In genomic region chr2:240568678-240569522, GRCh38 we compare ENCODE assay signal across 8 cellular contexts. TPM values are rescaled to one million over a fixed set of nuclear protein-coding genes. Genes with fewer than 3 reads are reported as not detected.
DNase-seq lines count a peak whose midpoint lies in the region; ATAC-seq and TF ChIP-seq lines count a peak whose summit lies in the region.

No MANE protein-coding gene starts in this region.

- TF ChIP-seq CTCF in HFFc6 (IDR thresholded peaks at IDR 0.05) (no peak), esophagus squamous epithelium (IDR thresholded peaks at IDR 0.05) (no peak), tibial artery (IDR thresholded peaks at IDR 0.05) (no peak)

- peaks cover 0 to 25% (median 5%) of the 10 kb centered on the region in 3 donors for H3K36me3 ChIP-seq in esophagus squamous epithelium
- H3K36me3 ChIP-seq in mucosa of stomach (ENCODE audit: control insufficient read depth, insufficient read depth, low read length), result no peaks in the 10 kb centered on the region
- peaks cover 0 to 30% (median 12%) of the 10 kb centered on the region in 3 donors for H3K36me3 ChIP-seq in tibial artery

- H3K9me3 Mint-ChIP-seq in HFFc6, result no peaks in the 10 kb centered on the region
- no peaks in the 10 kb centered on the region for H3K9me3 Mint-ChIP-seq in activated T-cell treated with anti-CD3 and anti-CD28 coated beads, Interleukin-2, amount 50 U/mL, for 4 hours

- peak overlapping the region; percentile 51 to 94 (median 70) for H3K4me3 ChIP-seq in esophagus squamous epithelium
- H3K4me3 ChIP-seq in mucosa of stomach (ENCODE audit: low read length), result peak overlapping the region; percentile 87
- H3K4me3 ChIP-seq in tibial artery, result peak overlapping the region; percentile 69 to 83

- peak overlapping the region; percentile 27 to 98 (median 95) for H3K27ac ChIP-seq in esophagus squamous epithelium
- H3K27ac ChIP-seq in tibial artery, result peak overlapping the region; percentile 68 to 85

- no peaks in the 10 kb centered on the region for H3K36me3 Mint-ChIP-seq in HFFc6 (ENCODE audit: low read depth)
- H3K36me3 Mint-ChIP-seq in activated T-cell treated with anti-CD3 and anti-CD28 coated beads, Interleukin-2, amount 50 U/mL, for 4 hours (ENCODE audit: insufficient read depth), result peaks cover 6% of the 10 kb centered on the region

- H3K9ac ChIP-seq in mucosa of stomach (ENCODE audit: low read length), result peak overlapping the region; percentile 78

- ATAC-seq in activated T-cell treated with anti-CD3 and anti-CD28 coated beads, Interleukin-2, amount 50 U/mL, for 4 hours, result peak; percentile 1 to 2

- peaks cover 39% of the 10 kb centered on the region for H3K4me1 Mint-ChIP-seq in HFFc6 (ENCODE audit: low read depth)
- H3K4me1 Mint-ChIP-seq in activated T-cell treated with anti-CD3 and anti-CD28 coated beads, Interleukin-2, amount 50 U/mL, for 4 hours (ENCODE audit: low read depth), result peaks cover 59% of the 10 kb centered on the region

- TF ChIP-seq POLR2A in esophagus squamous epithelium (IDR thresholded peaks at IDR 0.05), result peak in 1 of 4 donors; percentile 11

- DNase-seq in NCI-H1417 (lab: John Stamatoyannopoulos, UW) (peak; percentile 52 to 73 (median 67)), NCI-H1417 treated with DMSO at 0.1 percent for 48 hours (lab: John Stamatoyannopoulos, UW) (no peak), HFFc6 (peak; percentile 33), NCI-H226 (peak; percentile 58), esophagus squamous epithelium (lab: John Stamatoyannopoulos, UW) (no peak), tibial artery (peak; percentile 41 to 74)
- peak; percentile 56 for DNase-seq in activated T-cell treated with anti-CD3 and anti-CD28 coated beads, Interleukin-2, amount 50 U/mL, for 4 hours

- H3K27ac Mint-ChIP-seq in HFFc6, result no peak overlapping the region

- peaks cover 47 to 80% (median 50%) of the 10 kb centered on the region in 3 donors for H3K4me1 ChIP-seq in esophagus squamous epithelium
- H3K4me1 ChIP-seq in mucosa of stomach (ENCODE audit: control insufficient read depth, insufficient read depth, low read length), result peaks cover 60% of the 10 kb centered on the region
- H3K4me1 ChIP-seq in tibial artery, result peaks cover 5 to 62% (median 44%) of the 10 kb centered on the region in 4 donors

- H3K27me3 ChIP-seq in esophagus squamous epithelium, result no peaks in the 10 kb centered on the region
- no peaks in the 10 kb centered on the region for H3K27me3 ChIP-seq in mucosa of stomach (ENCODE audit: control insufficient read depth, insufficient read depth, low read length)
- no peaks in the 10 kb centered on the region for H3K27me3 ChIP-seq in tibial artery

- H3K4me3 Mint-ChIP-seq in HFFc6, result peak overlapping the region; percentile 79
- peak overlapping the region; percentile 79 for H3K4me3 Mint-ChIP-seq in activated T-cell treated with anti-CD3 and anti-CD28 coated beads, Interleukin-2, amount 50 U/mL, for 4 hours

- H3K9me3 ChIP-seq in esophagus squamous epithelium (no peaks in the 10 kb centered on the region), mucosa of stomach (ENCODE audit: control insufficient read depth, low read length) (no peaks in the 10 kb centered on the region), tibial artery (no peaks in the 10 kb centered on the region)

- no CpG with 5 or more reads among the region's 93 CpGs for WGBS in esophagus squamous epithelium, 2 donors

- H3K27me3 Mint-ChIP-seq in HFFc6 (ENCODE audit: insufficient read depth), result peaks cover 2% of the 10 kb centered on the region; the same call in 1 of the 2 replicates
- H3K27me3 Mint-ChIP-seq in activated T-cell treated with anti-CD3 and anti-CD28 coated beads, Interleukin-2, amount 50 U/mL, for 4 hours (ENCODE audit: low read depth), result no peaks in the 10 kb centered on the region

- intact Hi-C loops in esophagus squamous epithelium (cut with DNase I) (no loop called here), tibial artery (cut with DNase I; ENCODE audit: low total_unique reads) (loop anchor here (10.0 kb wide), 2 partner anchors 134 to 334 kb away; partner anchors contain the start of gene GPC1)

RNA-seq across cellular contexts. Expression of gene RNPEPL1, which starts 0.6 kb away (rescaled TPM):
- total RNA-seq in HFFc6 (2021; fragmentation: NEBNext Ultra II Directional; extraction: Animal tissue kit (Norgen Biotek cat#: 25700)), result 10 to 100 TPM; 36.9 to 48.5 (median 43.3) TPM
- total RNA-seq in activated T-cell treated with anti-CD3 and anti-CD28 coated beads, Interleukin-2, amount 50 U/mL, for 4 hours, result 10 to 100 TPM; 40.9 to 46.0 (median 42.9) TPM
- total RNA-seq in esophagus squamous epithelium, result 10 to 100 TPM; 41.9 to 96.5 (median 48.1) TPM

RNA-seq across cellular contexts. Expression of gene DUSP28, which starts 8.7 kb away (rescaled TPM):
- total RNA-seq in HFFc6 (2021; fragmentation: NEBNext Ultra II Directional; extraction: Animal tissue kit (Norgen Biotek cat#: 25700)), result 1 to 10 TPM; 3.1 to 5.0 (median 4.3) TPM
- 1 to 10 TPM; 5.7 to 6.1 (median 5.9) TPM for total RNA-seq in activated T-cell treated with anti-CD3 and anti-CD28 coated beads, Interleukin-2, amount 50 U/mL, for 4 hours
- total RNA-seq in esophagus squamous epithelium, result 10 to 100 TPM in 1 of 4 donors, 1 to 10 TPM in 3; 2.0 to 10.5 (median 5.3) TPM

RNA-seq across cellular contexts. Expression of gene ANKMY1, which starts 11.1 kb away (rescaled TPM):
- 1 to 10 TPM; 4.4 to 5.6 (median 5.2) TPM for total RNA-seq in HFFc6 (2021; fragmentation: NEBNext Ultra II Directional; extraction: Animal tissue kit (Norgen Biotek cat#: 25700))
- 10 to 100 TPM; 15.7 to 17.2 (median 15.8) TPM for total RNA-seq in activated T-cell treated with anti-CD3 and anti-CD28 coated beads, Interleukin-2, amount 50 U/mL, for 4 hours
- total RNA-seq in esophagus squamous epithelium, result 10 to 100 TPM in 3 of 4 donors, 1 to 10 TPM in 1; 8.2 to 23.8 (median 17.1) TPM

RNA-seq across cellular contexts. Expression of gene CAPN10, which starts 17.6 kb away (rescaled TPM):
- total RNA-seq in HFFc6 (2021; fragmentation: NEBNext Ultra II Directional; extraction: Animal tissue kit (Norgen Biotek cat#: 25700)), result 10 to 100 TPM; 13.9 to 20.5 (median 15.0) TPM
- total RNA-seq in activated T-cell treated with anti-CD3 and anti-CD28 coated beads, Interleukin-2, amount 50 U/mL, for 4 hours, result 10 to 100 TPM; 38.2 to 43.4 (median 41.1) TPM
- 10 to 100 TPM in 3 of 4 donors, 1 to 10 TPM in 1; 9.9 to 23.3 (median 13.7) TPM for total RNA-seq in esophagus squamous epithelium

RNA-seq across cellular contexts. Expression of gene GPR35, which starts 56.4 kb away (rescaled TPM):
- total RNA-seq in HFFc6 (2021; fragmentation: NEBNext Ultra II Directional; extraction: Animal tissue kit (Norgen Biotek cat#: 25700)), result under 1 TPM in 3 of 6 experiments, not detected in 3; 0.11 to 0.28 (median 0.14) TPM
- total RNA-seq in activated T-cell treated with anti-CD3 and anti-CD28 coated beads, Interleukin-2, amount 50 U/mL, for 4 hours, result 1 to 10 TPM; 3.0 to 3.5 (median 3.3) TPM
- total RNA-seq in esophagus squamous epithelium, result 1 to 10 TPM in 3 of 4 donors, under 1 TPM in 1; 0.31 to 3.2 (median 1.3) TPM

Comparison
In these comparisons a context has a peak if more than half of its experiments do, and no peak if none do; other contexts are left out.
1. DNase-seq: peak in NCI-H1417 (3 of 3), HFFc6 (single experiment), NCI-H226 (single experiment), activated T-cell treated with anti-CD3 and anti-CD28 coated beads, Interleukin-2, amount 50 U/mL, for 4 hours (single experiment) and tibial artery (2 of 2); none in NCI-H1417 treated with DMSO at 0.1 percent for 48 hours (single experiment) and esophagus squamous epithelium (single experiment).
2. Peak in every context shown above with its lines, with median percentiles within 50 percentile points of each other: H3K4me3 ChIP-seq.